Comparison of ENCODE assay signal across 11 cellular contexts in the genomic region with DNA sequence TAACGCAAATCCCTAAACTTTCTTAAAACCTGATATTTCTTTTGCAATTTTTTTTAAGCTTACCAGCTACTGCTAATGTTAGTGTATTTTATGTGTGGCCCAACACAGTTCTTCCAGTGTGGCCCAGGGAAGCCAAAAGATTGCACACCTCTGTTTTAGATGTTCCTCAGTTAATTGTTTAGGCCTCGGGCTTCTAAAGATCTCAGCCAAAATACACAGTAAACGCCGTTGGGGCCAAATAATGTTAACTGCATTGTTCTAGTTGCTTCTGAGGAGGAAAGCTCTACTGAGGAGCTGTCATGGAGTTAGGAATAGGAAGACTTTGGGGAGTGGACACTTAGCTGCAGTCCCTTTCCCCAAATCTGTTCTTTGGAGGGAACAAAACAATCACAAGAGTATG. TPM values are rescaled to one million over a fixed set of nuclear protein-coding genes. Genes with fewer than 3 reads are reported as not detected.
DNase-seq lines count a peak whose midpoint lies in the region; ATAC-seq, FAIRE-seq and TF ChIP-seq lines count a peak whose summit lies in the region.
"Had no signal": no experiment of that assay in that cellular context is flagged by ENCODE, and none has a peak within 500 bp of the region (broad histone marks: within the 10 kb centered on the region; RNA-seq: fewer than 3 reads in every experiment).

No MANE protein-coding gene starts in this region.

- POLR2A ChIA-PET in endothelial cell of umbilical vein (lab: Charles Lee), result interaction anchor here (1.2 kb wide), 1 partner anchor 14 kb away, joined by 5 read pairs; a partner anchor contains a TSS

- H2AFZ ChIP-seq in GM23338 (no peak overlapping the region), endothelial cell of umbilical vein (ENCODE audit: low read depth, low read length) (no peak overlapping the region)

- peaks cover 5% of the 10 kb centered on the region for H3K27me3 Mint-ChIP-seq in GM23338 (ENCODE audit: insufficient read depth, low read depth, poor library complexity)

- peaks cover 71% of the 10 kb centered on the region for H3K36me3 Mint-ChIP-seq in GM23338 (ENCODE audit: low read depth)

- no peak for TF ChIP-seq CTCF in GM23338 (conservative IDR thresholded peaks at IDR 0.05; ENCODE audit: low read depth in 2 of 2)
- TF ChIP-seq CTCF in RWPE2 (IDR thresholded peaks at IDR 0.05; ENCODE audit: poor library complexity, severe bottlenecking), result no peak
- TF ChIP-seq CTCF in endothelial cell of umbilical vein (IDR thresholded peaks at IDR 0.05; ENCODE audit: extremely low read depth in 1 of 2, insufficient read depth in 1 of 2, low read depth in 1 of 2, low read length in 2 of 2), result no peak

- peaks cover 59% of the 10 kb centered on the region for H3K79me2 ChIP-seq in GM23338 (replicated peaks; ENCODE audit: insufficient read depth)
- peaks cover 52% of the 10 kb centered on the region for H3K79me2 ChIP-seq in endothelial cell of umbilical vein (ENCODE audit: control insufficient read depth, insufficient read depth, low read length)

- H3K9me1 ChIP-seq in endothelial cell of umbilical vein (replicated peaks; ENCODE audit: control insufficient read depth, extremely low read depth, insufficient read depth, low read length), result no peaks in the 10 kb centered on the region

- peak; percentile 21 for FAIRE-seq in endothelial cell of umbilical vein (lab: Jason Lieb, UNC)

- H3K27me3 ChIP-seq in GM23338 (ENCODE audit: insufficient read depth) (no peaks in the 10 kb centered on the region), RWPE2 (ENCODE audit: insufficient read depth, poor library complexity, severe bottlenecking) (no peaks in the 10 kb centered on the region), endothelial cell of umbilical vein (ENCODE audit: control insufficient read depth in 2 of 2, insufficient read depth in 2 of 2, low read length in 2 of 2) (no peaks in the 10 kb centered on the region), rectal smooth muscle tissue (ENCODE audit: control insufficient read depth, insufficient read depth, low read length) (no peaks in the 10 kb centered on the region)
- H3K27me3 ChIP-seq: ascending aorta had no signal

- BruUV-seq in endothelial cell of umbilical vein (replicated peaks; lab: Mats Ljungman, UMichigan), result no TSS peak

- no peak for DNase-seq in GM23338 (ENCODE audit: low spot score)
- DNase-seq in RWPE2 (ENCODE audit: low spot score), result no peak
- no peak for DNase-seq in endothelial cell of umbilical vein (ENCODE audit: low read depth, low spot score)
- DNase-seq in SK-N-DZ (ENCODE audit: low spot score), result no peak
- DNase-seq: left colon; NCI-H1930; stimulated activated CD4-positive, alpha-beta T cell treated with anti-CD3 and anti-CD28 coated beads, Interleukin-4, amount 100 ng/mL, for 1 hour had no signal

- peaks cover 17% of the 10 kb centered on the region; the same call in 1 of the 2 replicates for H3F3A ChIP-seq in GM23338 (replicated peaks; ENCODE audit: low read depth)

- H3K27ac ChIP-seq in GM23338 (ENCODE audit: low read depth) (peak overlapping the region; percentile 48), RWPE2 (ENCODE audit: poor library complexity, severe bottlenecking) (no peak overlapping the region), endothelial cell of umbilical vein (ENCODE audit: insufficient read depth, low read depth, low read length) (peak overlapping the region; percentile 28), rectal smooth muscle tissue (ENCODE audit: low read depth, low read length) (no peak overlapping the region)

- CTCF ChIA-PET in endothelial cell of umbilical vein (lab: Charles Lee), result interaction anchor here (1.3 kb wide), 2 partner anchors 11 to 97 kb away, joined by 3 read pairs; no protein-coding TSS in a partner anchor

- dilution Hi-C loops in endothelial cell of umbilical vein (cut with MboI; ENCODE audit: extremely low pct_ligation_motif_present, low sequenced_read_pairs), result no loop called here

- no peaks in the 10 kb centered on the region for H3K9me2 ChIP-seq in GM23338 (ENCODE audit: insufficient read depth)

- intact Hi-C loops in endothelial cell of umbilical vein (cut with micrococcal nuclease), result loop anchor here (5.0 kb wide), 1 partner anchor 55 kb away; no protein-coding TSS in a partner anchor

- peak overlapping the region; percentile 84 for H3K4me3 ChIP-seq in GM23338
- peak overlapping the region; percentile 2 for H3K4me3 ChIP-seq in RWPE2 (ENCODE audit: severe bottlenecking)
- peak overlapping the region in 1 of 3 experiments; percentile 93 for H3K4me3 ChIP-seq in endothelial cell of umbilical vein (replicated peaks in 1 of 3; ENCODE audit: insufficient read depth in 1 of 3, low read depth in 1 of 3, low read length in 3 of 3)
- H3K4me3 ChIP-seq in rectal smooth muscle tissue (ENCODE audit: low read length), result peak overlapping the region; percentile 24

- ATAC-seq in GM23338 (no peak), RWPE2 (ENCODE audit: low read depth) (no peak), GM21360 (IDR thresholded peaks at IDR 0.05; ENCODE audit: unreplicated experiment) (no peak), HG02852 (IDR thresholded peaks at IDR 0.05; ENCODE audit: unreplicated experiment) (no peak)
- ATAC-seq: left colon had no signal

- peak overlapping the region; percentile 3 for H3K9ac ChIP-seq in endothelial cell of umbilical vein (replicated peaks; ENCODE audit: extremely low read depth, insufficient read depth, low read length)
- H3K9ac ChIP-seq in rectal smooth muscle tissue (ENCODE audit: low read length), result no peak overlapping the region

- H3K4me2 ChIP-seq in GM23338, result peak overlapping the region; percentile 94
- H3K4me2 ChIP-seq in endothelial cell of umbilical vein (ENCODE audit: insufficient read depth, low read length), result peak overlapping the region; percentile 74

- TF ChIP-seq POLR2A in endothelial cell of umbilical vein (IDR thresholded peaks at IDR 0.05; ENCODE audit: low read depth, low read length), result no peak

- H3K4me1 ChIP-seq in GM23338 (ENCODE audit: insufficient read depth) (peaks cover 19% of the 10 kb centered on the region), RWPE2 (ENCODE audit: insufficient read depth, poor library complexity, severe bottlenecking) (peaks cover 18% of the 10 kb centered on the region), endothelial cell of umbilical vein (ENCODE audit: control insufficient read depth, extremely low read depth, insufficient read depth, low read length) (peaks cover 29% of the 10 kb centered on the region), rectal smooth muscle tissue (ENCODE audit: control insufficient read depth, insufficient read depth, low read length) (peaks cover 9% of the 10 kb centered on the region)

- peaks cover 9% of the 10 kb centered on the region; the same call in 2 of the 3 replicates for H3K9me3 Mint-ChIP-seq in GM23338

- H4K20me1 ChIP-seq in GM23338 (replicated peaks; ENCODE audit: insufficient read depth) (peaks cover 21% of the 10 kb centered on the region), endothelial cell of umbilical vein (replicated peaks; ENCODE audit: control insufficient read depth, extremely low read depth, insufficient read depth, low read length) (peaks cover 2% of the 10 kb centered on the region)

- H3K36me3 ChIP-seq in GM23338 (ENCODE audit: insufficient read depth), result peaks cover 36% of the 10 kb centered on the region
- H3K36me3 ChIP-seq in RWPE2 (ENCODE audit: low read depth), result peaks cover 57% of the 10 kb centered on the region
- peaks cover 4% of the 10 kb centered on the region in 2 experiments for H3K36me3 ChIP-seq in endothelial cell of umbilical vein (ENCODE audit: control insufficient read depth in 2 of 2, extremely low read depth in 1 of 2, insufficient read depth in 2 of 2, low read length in 2 of 2)
- peaks cover 7% of the 10 kb centered on the region for H3K36me3 ChIP-seq in rectal smooth muscle tissue (ENCODE audit: control insufficient read depth, insufficient read depth, low read length)

- H3K9me3 ChIP-seq in RWPE2 (ENCODE audit: severe bottlenecking) (no peaks in the 10 kb centered on the region), endothelial cell of umbilical vein (replicated peaks; ENCODE audit: control insufficient read depth, insufficient read depth, low read length) (no peaks in the 10 kb centered on the region)
- H3K9me3 ChIP-seq: ascending aorta had no signal

- peak overlapping the region; percentile 96 for H3K4me3 Mint-ChIP-seq in GM23338

- H3K27ac Mint-ChIP-seq in GM23338, result no peak overlapping the region

- H3K4me1 Mint-ChIP-seq in GM23338, result peaks cover 22% of the 10 kb centered on the region

RNA-seq across cellular contexts. Expression of a gene that starts 2.0 kb away (rescaled TPM):
- 286 and 328 TPM in 2 replicates for total RNA-seq in GM23338 (2014; rRNA removed; shearing (Covaris generic))
- polyA plus RNA-seq in GM23338 (2016; fragmentation: Nextera tagmentation; extraction: Ambion mirVana) (1,493 and 1,529 TPM in 2 replicates), endothelial cell of umbilical vein (32.2 and 59.8 TPM in 2 replicates)
- 137 and 145 TPM in 2 replicates for total RNA-seq in endothelial cell of umbilical vein
- polyA plus RNA-seq in endothelial cell of umbilical vein (2011; cell fraction: cytosol; rRNA removed), result 109 and 170 TPM in 2 replicates
- 26.3 and 49.7 TPM in 2 replicates for polyA plus RNA-seq in endothelial cell of umbilical vein (2011; cell fraction: nucleus; rRNA removed)
- 309 and 472 TPM in 2 replicates for polyA plus RNA-seq in endothelial cell of umbilical vein (2012)
- 10.2 and 13.9 TPM in 2 replicates for polyA minus RNA-seq in endothelial cell of umbilical vein
- 36.2 TPM for polyA minus RNA-seq in endothelial cell of umbilical vein (2011; cell fraction: cytosol; rRNA and poly(A)+ RNA removed)
- polyA minus RNA-seq in endothelial cell of umbilical vein (2011; cell fraction: nucleus; rRNA and poly(A)+ RNA removed), result 10.9 and 11.6 TPM in 2 replicates
- polyA plus RNA-seq in SK-N-DZ (2014; cell fraction: cytosol; rRNA removed), result 238 and 281 TPM in 2 replicates
- 156 and 259 TPM in 2 replicates for polyA plus RNA-seq in SK-N-DZ (2014; cell fraction: nucleus; rRNA removed)

RNA-seq across cellular contexts. Expression of a gene that starts 2.6 kb away (rescaled TPM):
- 870 and 880 TPM in 2 replicates for total RNA-seq in GM23338 (2014; rRNA removed; shearing (Covaris generic))
- polyA plus RNA-seq in GM23338 (2016; fragmentation: Nextera tagmentation; extraction: Ambion mirVana) (944 and 1,188 TPM in 2 replicates), endothelial cell of umbilical vein (43.8 and 73.2 TPM in 2 replicates)
- total RNA-seq in endothelial cell of umbilical vein, result 307 and 337 TPM in 2 replicates
- polyA plus RNA-seq in endothelial cell of umbilical vein (2011; cell fraction: cytosol; rRNA removed), result 130 and 136 TPM in 2 replicates
- polyA plus RNA-seq in endothelial cell of umbilical vein (2011; cell fraction: nucleus; rRNA removed), result 128 and 178 TPM in 2 replicates
- polyA plus RNA-seq in endothelial cell of umbilical vein (2012), result 375 and 526 TPM in 2 replicates
- polyA minus RNA-seq in endothelial cell of umbilical vein, result 137 and 141 TPM in 2 replicates
- polyA minus RNA-seq in endothelial cell of umbilical vein (2011; cell fraction: cytosol; rRNA and poly(A)+ RNA removed), result 320 TPM
- 81.6 and 90.4 TPM in 2 replicates for polyA minus RNA-seq in endothelial cell of umbilical vein (2011; cell fraction: nucleus; rRNA and poly(A)+ RNA removed)
- 610 and 617 TPM in 2 replicates for polyA plus RNA-seq in SK-N-DZ (2014; cell fraction: cytosol; rRNA removed)
- 542 and 553 TPM in 2 replicates for polyA plus RNA-seq in SK-N-DZ (2014; cell fraction: nucleus; rRNA removed)

RNA-seq across cellular contexts. Expression of a gene that starts 13.7 kb away (rescaled TPM):
- total RNA-seq in GM23338 (2014; rRNA removed; shearing (Covaris generic)), result 68.2 and 101 TPM in 2 replicates
- polyA plus RNA-seq in GM23338 (2016; fragmentation: Nextera tagmentation; extraction: Ambion mirVana), result 87.0 and 88.6 TPM in 2 replicates
- total RNA-seq in endothelial cell of umbilical vein, result 24.0 and 27.9 TPM in 2 replicates
- 16.1 and 23.9 TPM in 2 replicates for polyA plus RNA-seq in endothelial cell of umbilical vein
- polyA plus RNA-seq in endothelial cell of umbilical vein (2011; cell fraction: cytosol; rRNA removed), result 27.3 and 30.5 TPM in 2 replicates
- polyA plus RNA-seq in endothelial cell of umbilical vein (2011; cell fraction: nucleus; rRNA removed), result 10.9 and 16.3 TPM in 2 replicates
- polyA plus RNA-seq in endothelial cell of umbilical vein (2012), result 28.9 and 46.0 TPM in 2 replicates
- 9.1 and 10.1 TPM in 2 replicates for polyA minus RNA-seq in endothelial cell of umbilical vein
- polyA minus RNA-seq in endothelial cell of umbilical vein (2011; cell fraction: cytosol; rRNA and poly(A)+ RNA removed), result 7.9 TPM
- polyA minus RNA-seq in endothelial cell of umbilical vein (2011; cell fraction: nucleus; rRNA and poly(A)+ RNA removed), result 8.1 and 11.5 TPM in 2 replicates
- 63.2 and 64.4 TPM in 2 replicates for polyA plus RNA-seq in SK-N-DZ (2014; cell fraction: cytosol; rRNA removed)
- polyA plus RNA-seq in SK-N-DZ (2014; cell fraction: nucleus; rRNA removed), result 26.9 and 31.8 TPM in 2 replicates

RNA-seq across cellular contexts. Expression of a gene that starts 48.8 kb away (rescaled TPM):
- 27.6 and 30.5 TPM in 2 replicates for total RNA-seq in GM23338 (2014; rRNA removed; shearing (Covaris generic))
- polyA plus RNA-seq in GM23338 (2016; fragmentation: Nextera tagmentation; extraction: Ambion mirVana), result 23.2 and 26.1 TPM in 2 replicates
- total RNA-seq in endothelial cell of umbilical vein, result 15.1 and 19.5 TPM in 2 replicates
- polyA plus RNA-seq in endothelial cell of umbilical vein, result 1.6 and 2.4 TPM in 2 replicates
- 3.1 and 3.7 TPM in 2 replicates for polyA plus RNA-seq in endothelial cell of umbilical vein (2011; cell fraction: cytosol; rRNA removed)
- polyA plus RNA-seq in endothelial cell of umbilical vein (2011; cell fraction: nucleus; rRNA removed), result 3.0 and 3.6 TPM in 2 replicates
- polyA plus RNA-seq in endothelial cell of umbilical vein (2012), result 19.9 and 20.6 TPM in 2 replicates
- polyA minus RNA-seq in endothelial cell of umbilical vein, result 7.1 and 7.5 TPM in 2 replicates
- 2.8 TPM for polyA minus RNA-seq in endothelial cell of umbilical vein (2011; cell fraction: cytosol; rRNA and poly(A)+ RNA removed)
- 15.1 and 17.6 TPM in 2 replicates for polyA minus RNA-seq in endothelial cell of umbilical vein (2011; cell fraction: nucleus; rRNA and poly(A)+ RNA removed)
- polyA plus RNA-seq in SK-N-DZ (2014; cell fraction: cytosol; rRNA removed), result 9.8 and 12.0 TPM in 2 replicates
- polyA plus RNA-seq in SK-N-DZ (2014; cell fraction: nucleus; rRNA removed), result 1.6 and 3.1 TPM in 2 replicates

Comparison
In these comparisons a context has a peak if more than half of its experiments do, and no peak if none do; other contexts are left out.
1. H3K27ac ChIP-seq: peak in GM23338 (single experiment) and endothelial cell of umbilical vein (single experiment); none in RWPE2 (single experiment) and rectal smooth muscle tissue (single experiment).